Comparison of ENCODE assay signal across 8 cellular contexts in genomic region chr4:140095694-140096482, GRCh38. TPM values are rescaled to one million over a fixed set of nuclear protein-coding genes. Genes with fewer than 3 reads are reported as not detected.
DNase-seq lines count a peak whose midpoint lies in the region; ATAC-seq and TF ChIP-seq lines count a peak whose summit lies in the region.

No MANE protein-coding gene starts in this region.

- no peaks in the 10 kb centered on the region for H3K9me3 ChIP-seq in heart right ventricle

- H3K4me3 Mint-ChIP-seq in activated naive CD4-positive, alpha-beta T cell treated with anti-CD3 and anti-CD28 coated beads for 36 hours, result peak overlapping the region; percentile 90
- no peak overlapping the region for H3K4me3 Mint-ChIP-seq in progenitor cell of endocrine pancreas (ENCODE audit: low read depth)

- DNase-seq in HCEC 1CT, result peak; percentile 71
- peak; percentile 61 for DNase-seq in RWPE1 (ENCODE audit: low spot score)
- DNase-seq in activated naive CD4-positive, alpha-beta T cell treated with anti-CD3 and anti-CD28 coated beads for 36 hours, result peak; percentile 91
- peak; percentile 23 to 72 for DNase-seq in heart right ventricle
- DNase-seq in progenitor cell of endocrine pancreas (ENCODE audit: low spot score, unreplicated experiment), result no peak
- no peak for DNase-seq in globus pallidus (ENCODE audit: low spot score)

- H3K4me3 ChIP-seq in heart right ventricle (peak overlapping the region in 3 of 10 donors; percentile 14 to 27 (median 26)), skin epidermis (peak overlapping the region in 1 of 7 experiments; percentile 8)

- H3K4me1 Mint-ChIP-seq in activated naive CD4-positive, alpha-beta T cell treated with anti-CD3 and anti-CD28 coated beads for 36 hours (ENCODE audit: low read depth), result peaks cover 77% of the 10 kb centered on the region
- peaks cover 68% of the 10 kb centered on the region for H3K4me1 Mint-ChIP-seq in progenitor cell of endocrine pancreas (ENCODE audit: low read depth)

- no peaks in the 10 kb centered on the region for H3K27me3 Mint-ChIP-seq in activated naive CD4-positive, alpha-beta T cell treated with anti-CD3 and anti-CD28 coated beads for 36 hours (ENCODE audit: low read depth)
- no peaks in the 10 kb centered on the region for H3K27me3 Mint-ChIP-seq in progenitor cell of endocrine pancreas

- H3K27ac Mint-ChIP-seq in activated naive CD4-positive, alpha-beta T cell treated with anti-CD3 and anti-CD28 coated beads for 36 hours, result peak overlapping the region; percentile 99
- no peak overlapping the region for H3K27ac Mint-ChIP-seq in progenitor cell of endocrine pancreas

- no peak overlapping the region for H3K27ac ChIP-seq in RWPE1
- peak overlapping the region; percentile 27 to 92 (median 82) for H3K27ac ChIP-seq in heart right ventricle
- H3K27ac ChIP-seq in skin epidermis, result peak overlapping the region in 19 of 21 experiments; percentile 23 to 84 (median 69)

- no peaks in the 10 kb centered on the region for H3K9me3 Mint-ChIP-seq in activated naive CD4-positive, alpha-beta T cell treated with anti-CD3 and anti-CD28 coated beads for 36 hours
- no peaks in the 10 kb centered on the region for H3K9me3 Mint-ChIP-seq in progenitor cell of endocrine pancreas (ENCODE audit: low read depth)

- POLR2A ChIA-PET in RWPE1 (lab: Yijun Ruan, JAX; ENCODE audit: low non-redundant PET), result no interaction called here

- H3K4me1 ChIP-seq in heart right ventricle, result peaks cover 15 to 100% (median 86%) of the 10 kb centered on the region in 9 donors

- intact Hi-C loops in activated naive CD4-positive, alpha-beta T cell treated with anti-CD3 and anti-CD28 coated beads for 36 hours (cut with micrococcal nuclease), result loop anchor here (1.0 to 10.0 kb wide), 16 partner anchors 8 to 1014 kb away; partner anchors contain the start of genes ELF2, NAA15, NDUFC1 and SCOC
- intact Hi-C loops in heart right ventricle (cut with DNase I), result loop anchor here in 5 of 10 donors (2.0 to 5.0 kb wide), 4 partner anchors 44 to 59 kb away; partner anchors contain the start of gene MAML3 (in 2 of the 5)

- CTCF ChIA-PET in RWPE1 (lab: Yijun Ruan, JAX), result no interaction called here
- CTCF ChIA-PET in activated naive CD4-positive, alpha-beta T cell treated with anti-CD3 and anti-CD28 coated beads for 36 hours (lab: Charles Lee), result interaction anchor here (0.6 to 2.1 kb wide), 11 partner anchors 9 to 439 kb away, joined by 3 to 9 read pairs (median 3); no protein-coding TSS in a partner anchor

- TF ChIP-seq CTCF in RWPE1 (conservative IDR thresholded peaks at IDR 0.05; ENCODE audit: low read depth) (no peak), heart right ventricle (IDR thresholded peaks at IDR 0.05) (no peak), progenitor cell of endocrine pancreas (IDR thresholded peaks at IDR 0.05; ENCODE audit: unreplicated experiment) (no peak)

- no peaks in the 10 kb centered on the region for H3K27me3 ChIP-seq in heart right ventricle

- ATAC-seq in heart right ventricle (peak; percentile 21 to 77 (median 60)), HG02763 (IDR thresholded peaks at IDR 0.05; ENCODE audit: unreplicated experiment) (no peak)

- H3K36me3 ChIP-seq in heart right ventricle, result no peaks in the 10 kb centered on the region

- WGBS in heart right ventricle, 2 donors, result 48 to 58% methylated on average over 9 of the region's 9 CpGs

- no peaks in the 10 kb centered on the region for H3K36me3 Mint-ChIP-seq in activated naive CD4-positive, alpha-beta T cell treated with anti-CD3 and anti-CD28 coated beads for 36 hours (ENCODE audit: low read depth)
- no peaks in the 10 kb centered on the region for H3K36me3 Mint-ChIP-seq in progenitor cell of endocrine pancreas (ENCODE audit: insufficient read depth)

RNA-seq across cellular contexts. Expression of gene MAML3, which starts 58.1 kb away (rescaled TPM):
- under 1 TPM; 0.52 to 0.76 TPM for total RNA-seq in activated naive CD4-positive, alpha-beta T cell treated with anti-CD3 and anti-CD28 coated beads for 36 hours
- total RNA-seq in heart right ventricle (1 to 10 TPM; 1.3 to 4.6 (median 2.8) TPM), progenitor cell of endocrine pancreas (44.4 and 48.5 TPM in 2 replicates)
- 1 to 10 TPM; 1.1 to 1.2 TPM for polyA plus RNA-seq in heart right ventricle

Comparison
In these comparisons a context has a peak if more than half of its experiments do, and no peak if none do; other contexts are left out.
1. DNase-seq: peak in HCEC 1CT (single experiment), RWPE1 (single experiment), activated naive CD4-positive, alpha-beta T cell treated with anti-CD3 and anti-CD28 coated beads for 36 hours (single experiment) and heart right ventricle (2 of 2); none in progenitor cell of endocrine pancreas (single experiment) and globus pallidus (single experiment).